In genomic region chr3:42185044-42185443, GRCh38 we compare ENCODE assay signal across 13 cellular contexts.
A peak's percentile ranks its signal among the peaks of the same experiment; 100 is the strongest.
DNase-seq lines count a peak whose midpoint lies in the region; ATAC-seq lines count a peak whose summit lies in the region.
"Had no signal": no experiment of that assay in that cellular context is flagged by ENCODE, and none has a peak within 500 bp of the region (broad histone marks: within the 10 kb centered on the region; RNA-seq: fewer than 3 reads in every experiment).

No MANE protein-coding gene starts in this region.

- peaks cover 70% of the 10 kb centered on the region for H3K4me1 ChIP-seq in mucosa of stomach (ENCODE audit: control insufficient read depth, insufficient read depth, low read length)
- H3K4me1 ChIP-seq: BE2C, parathyroid adenoma had no signal

- H3K9ac ChIP-seq in mucosa of stomach (ENCODE audit: low read length): peak overlapping the region; percentile 30
- H3K9ac ChIP-seq: parathyroid adenoma had no signal

- peak overlapping the region; percentile 2 for H3K27ac ChIP-seq in cingulate gyrus (ENCODE audit: low read depth, low read length)
- H3K27ac ChIP-seq: parathyroid adenoma had no signal

- no peak overlapping the region for H3K4me3 ChIP-seq in mucosa of stomach (ENCODE audit: low read length)

- peaks cover 4% of the 10 kb centered on the region for H3K36me3 ChIP-seq in mucosa of stomach (ENCODE audit: control insufficient read depth, insufficient read depth, low read length)
- H3K36me3 ChIP-seq: BE2C had no signal

- ATAC-seq in left cardiac atrium (no peak), HG03196 (IDR thresholded peaks at IDR 0.05; ENCODE audit: unreplicated experiment) (no peak)

- no peaks in the 10 kb centered on the region for H3K9me3 ChIP-seq in mucosa of stomach (ENCODE audit: control insufficient read depth, low read length)
- H3K9me3 ChIP-seq: BE2C had no signal

- DNase-seq in AG20443 (ENCODE audit: low spot score) (peak; percentile 45), LoVo (ENCODE audit: low spot score) (peak; percentile 56), NCI-H69 (lab: John Stamatoyannopoulos, UW) (no peak), left cardiac atrium (no peak)
- no peak for DNase-seq in stimulated activated naive CD4-positive, alpha-beta T cell treated with Interleukin-2 at 50 U/mL for 16 hours (lab: John Stamatoyannopoulos, UW)
- DNase-seq: activated naive CD4-positive, alpha-beta T cell treated with anti-CD3 and anti-CD28 coated beads, Interleukin-2, amount 50 U/mL, for 16 hours; BE2C; GOT3; NCI-H187 had no signal

- intact Hi-C loops in left cardiac atrium (cut with DNase I): no loop called here

- no peaks in the 10 kb centered on the region for H3K27me3 ChIP-seq in mucosa of stomach (ENCODE audit: control insufficient read depth, insufficient read depth, low read length)
- H3K27me3 ChIP-seq: BE2C had no signal

Comparison
In these comparisons a context has a peak if more than half of its experiments do, and no peak if none do; other contexts are left out.
1. DNase-seq: peak in AG20443 (single experiment) and LoVo (single experiment); none in NCI-H69 (single experiment), left cardiac atrium (single experiment) and stimulated activated naive CD4-positive, alpha-beta T cell treated with Interleukin-2 at 50 U/mL for 16 hours (single experiment).